Comparison of ENCODE assay signal across 9 cellular contexts in genomic region chr11:35661539-35661938, GRCh38. TPM values are rescaled to one million over a fixed set of nuclear protein-coding genes. Genes with fewer than 3 reads are reported as not detected.
DNase-seq lines count a peak whose midpoint lies in the region; ATAC-seq, FAIRE-seq and TF ChIP-seq lines count a peak whose summit lies in the region.
"Had no signal": no experiment of that assay in that cellular context is flagged by ENCODE, and none has a peak within 500 bp of the region (broad histone marks: within the 10 kb centered on the region; RNA-seq: fewer than 3 reads in every experiment).

No MANE protein-coding gene starts in this region.

- H3K4me1 ChIP-seq in kidney (ENCODE audit: control insufficient read depth in 1 of 2, insufficient read depth in 1 of 2, low read depth in 1 of 2, low read length in 2 of 2) (peaks cover 9 to 14% of the 10 kb centered on the region in 2 donors), subcutaneous abdominal adipose tissue (ENCODE audit: control insufficient read depth in 5 of 5, insufficient read depth in 5 of 5, low read length in 5 of 5) (peaks cover 0 to 26% (median 24%) of the 10 kb centered on the region in 5 donors)

- peak overlapping the region; percentile 95 for H3K4me3 Mint-ChIP-seq in activated CD4-positive, alpha-beta T cell treated with anti-CD3 and anti-CD28 coated beads, Interleukin-2, amount 10 ng/mL, durations not matched to agents 24 days and 14 days
- peak overlapping the region; percentile 91 for H3K4me3 Mint-ChIP-seq in activated naive CD8-positive, alpha-beta T cell treated with anti-CD3 and anti-CD28 coated beads, Interleukin-2, amount 10 ng/mL, durations not matched to agents 7 days and 5 days

- no peak for ATAC-seq in activated naive CD8-positive, alpha-beta T cell treated with anti-CD3 and anti-CD28 coated beads, Interleukin-2, amount 10 ng/mL, durations not matched to agents 7 days and 5 days (ENCODE audit: low read depth)

- no peak for DNase-seq in activated CD4-positive, alpha-beta T cell treated with anti-CD3 and anti-CD28 coated beads, Interleukin-2, amount 10 ng/mL, durations not matched to agents 24 days and 14 days
- DNase-seq in activated CD4-positive, alpha-beta T cell treated with anti-CD3 and anti-CD28 coated beads for 48 hours, result no peak
- no peak for DNase-seq in activated naive CD8-positive, alpha-beta T cell treated with anti-CD3 and anti-CD28 coated beads, Interleukin-2, amount 10 ng/mL, durations not matched to agents 7 days and 5 days
- no peak for DNase-seq in kidney
- DNase-seq in stimulated activated CD4-positive, alpha-beta T cell treated with anti-CD3 and anti-CD28 coated beads, Interleukin-1b, Interleukin-23, amount 100 ng/mL, for 48 hours, result no peak
- DNase-seq in NCI-H524 treated with DMSO at 0.1 percent for 48 hours (lab: John Stamatoyannopoulos, UW), result no peak
- DNase-seq in germinal center (ENCODE audit: low spot score), result no peak
- DNase-seq: NCI-H1930 had no signal

- H3K4me3 ChIP-seq in kidney (ENCODE audit: low read length in 2 of 2) (peak overlapping the region; percentile 93 to 99), subcutaneous abdominal adipose tissue (ENCODE audit: low read depth in 1 of 5, low read length in 5 of 5) (peak overlapping the region; percentile 69 to 100 (median 95))

- intact Hi-C loops in activated CD4-positive, alpha-beta T cell treated with anti-CD3 and anti-CD28 coated beads, Interleukin-2, amount 10 ng/mL, durations not matched to agents 24 days and 14 days (cut with micrococcal nuclease), result loop anchor here (5.0 kb wide), 1 partner anchor 1009 kb away; no protein-coding TSS in a partner anchor
- intact Hi-C loops in kidney (cut with DNase I), result no loop called here

- FAIRE-seq in kidney (lab: Jason Lieb, UNC), result no peak

- H3K27me3 ChIP-seq in subcutaneous abdominal adipose tissue (ENCODE audit: control insufficient read depth in 5 of 5, insufficient read depth in 4 of 5, low read length in 5 of 5), result peaks cover 0 to under 1% (median 0%) of the 10 kb centered on the region in 5 donors

- H3K27ac ChIP-seq in kidney (ENCODE audit: low read depth in 2 of 2, low read length in 2 of 2) (no peak overlapping the region), subcutaneous abdominal adipose tissue (ENCODE audit: low read depth, low read length) (peak overlapping the region; percentile 87)

- H3K9me3 ChIP-seq in kidney (ENCODE audit: control insufficient read depth in 1 of 2, low read length in 2 of 2) (peaks cover 4 to 18% of the 10 kb centered on the region in 2 donors), subcutaneous abdominal adipose tissue (ENCODE audit: control insufficient read depth in 5 of 5, low read length in 5 of 5) (peaks cover 5 to 19% (median 16%) of the 10 kb centered on the region in 5 donors)

- H3K9ac ChIP-seq in kidney (ENCODE audit: low read length in 2 of 2) (peak overlapping the region; percentile 49 to 67), subcutaneous abdominal adipose tissue (ENCODE audit: low read length in 5 of 5) (peak overlapping the region in 4 of 5 donors; percentile 75 to 95 (median 88))

- H3K27ac Mint-ChIP-seq in activated CD4-positive, alpha-beta T cell treated with anti-CD3 and anti-CD28 coated beads, Interleukin-2, amount 10 ng/mL, durations not matched to agents 24 days and 14 days, result no peak overlapping the region
- H3K27ac Mint-ChIP-seq in activated naive CD8-positive, alpha-beta T cell treated with anti-CD3 and anti-CD28 coated beads, Interleukin-2, amount 10 ng/mL, durations not matched to agents 7 days and 5 days, result peak overlapping the region; percentile 95

- no peak for TF ChIP-seq CTCF in kidney (IDR thresholded peaks at IDR 0.05; ENCODE audit: borderline replicate concordance, extremely low read depth, insufficient read depth)

- POLR2A ChIA-PET in activated naive CD8-positive, alpha-beta T cell treated with anti-CD3 and anti-CD28 coated beads, Interleukin-2, amount 10 ng/mL, durations not matched to agents 7 days and 5 days (lab: Charles Lee), result no interaction called here

- peaks cover 0 to 4% of the 10 kb centered on the region in 2 donors for H3K36me3 ChIP-seq in kidney (ENCODE audit: control insufficient read depth in 1 of 2, insufficient read depth in 2 of 2, low read length in 2 of 2)
- H3K36me3 ChIP-seq in subcutaneous abdominal adipose tissue (ENCODE audit: control insufficient read depth in 5 of 5, insufficient read depth in 5 of 5, low read length in 5 of 5), result no peaks in the 10 kb centered on the region

- peaks cover 32% of the 10 kb centered on the region for H3K4me1 Mint-ChIP-seq in activated CD4-positive, alpha-beta T cell treated with anti-CD3 and anti-CD28 coated beads, Interleukin-2, amount 10 ng/mL, durations not matched to agents 24 days and 14 days
- H3K4me1 Mint-ChIP-seq in activated naive CD8-positive, alpha-beta T cell treated with anti-CD3 and anti-CD28 coated beads, Interleukin-2, amount 10 ng/mL, durations not matched to agents 7 days and 5 days, result peaks cover 30% of the 10 kb centered on the region

- peaks cover 21% of the 10 kb centered on the region for H3K9me3 Mint-ChIP-seq in activated CD4-positive, alpha-beta T cell treated with anti-CD3 and anti-CD28 coated beads, Interleukin-2, amount 10 ng/mL, durations not matched to agents 24 days and 14 days
- H3K9me3 Mint-ChIP-seq in activated naive CD8-positive, alpha-beta T cell treated with anti-CD3 and anti-CD28 coated beads, Interleukin-2, amount 10 ng/mL, durations not matched to agents 7 days and 5 days, result peaks cover 23% of the 10 kb centered on the region

- H3K36me3 Mint-ChIP-seq in activated CD4-positive, alpha-beta T cell treated with anti-CD3 and anti-CD28 coated beads, Interleukin-2, amount 10 ng/mL, durations not matched to agents 24 days and 14 days (ENCODE audit: low read depth), result peaks cover 27% of the 10 kb centered on the region
- H3K36me3 Mint-ChIP-seq in activated naive CD8-positive, alpha-beta T cell treated with anti-CD3 and anti-CD28 coated beads, Interleukin-2, amount 10 ng/mL, durations not matched to agents 7 days and 5 days, result peaks cover 29% of the 10 kb centered on the region

- peaks cover 19% of the 10 kb centered on the region for H3K27me3 Mint-ChIP-seq in activated CD4-positive, alpha-beta T cell treated with anti-CD3 and anti-CD28 coated beads, Interleukin-2, amount 10 ng/mL, durations not matched to agents 24 days and 14 days
- H3K27me3 Mint-ChIP-seq in activated naive CD8-positive, alpha-beta T cell treated with anti-CD3 and anti-CD28 coated beads, Interleukin-2, amount 10 ng/mL, durations not matched to agents 7 days and 5 days, result peaks cover 14% of the 10 kb centered on the region

RNA-seq across cellular contexts. Expression of gene TRIM44, which starts 1.0 kb away (rescaled TPM):
- total RNA-seq in activated CD4-positive, alpha-beta T cell treated with anti-CD3 and anti-CD28 coated beads, Interleukin-2, amount 10 ng/mL, durations not matched to agents 24 days and 14 days, result 27.3 and 27.8 TPM in 2 replicates
- 10 to 100 TPM; 51.4 to 52.4 TPM for total RNA-seq in activated naive CD8-positive, alpha-beta T cell treated with anti-CD3 and anti-CD28 coated beads, Interleukin-2, amount 10 ng/mL, durations not matched to agents 7 days and 5 days
- 88.9 TPM for total RNA-seq in kidney
- polyA plus RNA-seq in kidney (ENCODE audit: insufficient read depth, low read depth, low replicate concordance), result 14.5 TPM

RNA-seq across cellular contexts. Expression of gene FJX1, which starts 43.3 kb away (rescaled TPM):
- total RNA-seq in activated CD4-positive, alpha-beta T cell treated with anti-CD3 and anti-CD28 coated beads, Interleukin-2, amount 10 ng/mL, durations not matched to agents 24 days and 14 days, result 0.26 and 0.30 TPM in 2 replicates
- total RNA-seq in activated naive CD8-positive, alpha-beta T cell treated with anti-CD3 and anti-CD28 coated beads, Interleukin-2, amount 10 ng/mL, durations not matched to agents 7 days and 5 days, result under 1 TPM in 1 of 2 experiments, not detected in 1; 0.17 TPM
- total RNA-seq in kidney, result 7.9 TPM
- 4.2 TPM for polyA plus RNA-seq in kidney (ENCODE audit: insufficient read depth, low read depth, low replicate concordance)
